Comparison of ENCODE assay signal across 2 cellular contexts in the genomic region with DNA sequence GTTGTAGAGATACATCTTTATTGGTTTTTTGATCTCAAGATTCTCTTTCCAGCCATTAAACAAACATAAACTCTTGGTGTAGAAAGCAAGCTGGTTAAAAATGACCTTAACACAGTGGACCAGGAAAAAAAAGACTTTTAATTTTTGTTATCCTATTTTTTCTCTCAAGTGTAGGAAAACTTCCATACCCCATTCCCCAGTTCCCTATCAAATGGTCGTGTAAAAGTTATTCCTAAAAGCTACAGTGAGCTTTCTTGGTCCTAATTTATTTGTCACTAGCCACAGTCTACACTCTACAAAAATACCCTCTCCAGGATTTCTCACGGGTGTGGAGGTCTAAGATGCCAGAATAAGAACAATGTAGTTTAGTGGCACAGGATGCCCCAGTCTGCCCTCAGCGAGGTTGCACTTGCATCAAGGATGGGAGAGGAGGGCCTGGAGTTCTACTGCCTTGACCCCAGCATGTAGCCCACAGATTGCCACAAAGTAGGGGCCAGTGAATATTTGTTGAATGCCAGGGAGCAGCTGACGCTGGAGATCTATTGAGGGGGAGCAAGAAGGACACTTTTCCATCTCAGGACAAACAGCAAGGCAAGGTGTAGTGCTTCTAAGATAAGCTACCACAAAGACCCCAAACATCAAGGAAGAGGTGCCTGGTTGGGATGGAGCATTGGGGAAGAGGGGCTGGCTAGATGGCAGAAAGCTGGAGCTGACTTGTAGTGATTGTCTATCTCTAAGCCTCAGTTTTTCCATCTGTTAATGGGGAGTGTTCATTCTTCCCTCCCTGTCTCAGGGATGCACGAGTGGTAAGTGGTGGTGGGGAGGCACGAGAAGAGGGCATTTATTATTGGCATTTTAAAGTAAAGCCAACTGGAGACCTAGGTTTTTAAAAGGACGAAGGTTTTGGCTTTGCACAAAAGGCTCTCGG.
TF ChIP-seq lines count a peak whose summit lies in the region.

No MANE protein-coding gene starts in this region.

TF ChIP-seq in endothelial cell of umbilical vein, 7 proteins besides CTCF, POLR2A, EP300 and RAD21:
- TF ChIP-seq MYC (IDR thresholded peaks at IDR 0.05; ENCODE audit: low read depth, low read length) (no peak), MAX (IDR thresholded peaks at IDR 0.05; ENCODE audit: insufficient read depth, insufficient read length) (no peak), EZH2 (IDR thresholded peaks at IDR 0.05; ENCODE audit: borderline replicate concordance, low read depth, low read length, severe bottlenecking) (no peak), FOS (IDR thresholded peaks at IDR 0.05; ENCODE audit: borderline replicate concordance, insufficient read depth, low read length) (no peak), GATA2 (IDR thresholded peaks at IDR 0.05; ENCODE audit: insufficient read depth, insufficient read length, low read depth, low read length) (no peak)

TF ChIP-seq in neural cell, 6 proteins besides CTCF, POLR2A, EP300 and RAD21:
- TF ChIP-seq EZH2 (IDR thresholded peaks at IDR 0.05; ENCODE audit: borderline replicate concordance, insufficient read depth, low read length, poor library complexity, severe bottlenecking) (no peak), TAF1 (IDR thresholded peaks at IDR 0.05; ENCODE audit: low read depth) (no peak), POLR2AphosphoS5 (IDR thresholded peaks at IDR 0.05) (no peak), MXI1 (conservative IDR thresholded peaks at IDR 0.05; ENCODE audit: poor library complexity, severe bottlenecking) (no peak), SMC3 (conservative IDR thresholded peaks at IDR 0.05; ENCODE audit: poor library complexity) (no peak)
- TF ChIP-seq, protein P1, sequence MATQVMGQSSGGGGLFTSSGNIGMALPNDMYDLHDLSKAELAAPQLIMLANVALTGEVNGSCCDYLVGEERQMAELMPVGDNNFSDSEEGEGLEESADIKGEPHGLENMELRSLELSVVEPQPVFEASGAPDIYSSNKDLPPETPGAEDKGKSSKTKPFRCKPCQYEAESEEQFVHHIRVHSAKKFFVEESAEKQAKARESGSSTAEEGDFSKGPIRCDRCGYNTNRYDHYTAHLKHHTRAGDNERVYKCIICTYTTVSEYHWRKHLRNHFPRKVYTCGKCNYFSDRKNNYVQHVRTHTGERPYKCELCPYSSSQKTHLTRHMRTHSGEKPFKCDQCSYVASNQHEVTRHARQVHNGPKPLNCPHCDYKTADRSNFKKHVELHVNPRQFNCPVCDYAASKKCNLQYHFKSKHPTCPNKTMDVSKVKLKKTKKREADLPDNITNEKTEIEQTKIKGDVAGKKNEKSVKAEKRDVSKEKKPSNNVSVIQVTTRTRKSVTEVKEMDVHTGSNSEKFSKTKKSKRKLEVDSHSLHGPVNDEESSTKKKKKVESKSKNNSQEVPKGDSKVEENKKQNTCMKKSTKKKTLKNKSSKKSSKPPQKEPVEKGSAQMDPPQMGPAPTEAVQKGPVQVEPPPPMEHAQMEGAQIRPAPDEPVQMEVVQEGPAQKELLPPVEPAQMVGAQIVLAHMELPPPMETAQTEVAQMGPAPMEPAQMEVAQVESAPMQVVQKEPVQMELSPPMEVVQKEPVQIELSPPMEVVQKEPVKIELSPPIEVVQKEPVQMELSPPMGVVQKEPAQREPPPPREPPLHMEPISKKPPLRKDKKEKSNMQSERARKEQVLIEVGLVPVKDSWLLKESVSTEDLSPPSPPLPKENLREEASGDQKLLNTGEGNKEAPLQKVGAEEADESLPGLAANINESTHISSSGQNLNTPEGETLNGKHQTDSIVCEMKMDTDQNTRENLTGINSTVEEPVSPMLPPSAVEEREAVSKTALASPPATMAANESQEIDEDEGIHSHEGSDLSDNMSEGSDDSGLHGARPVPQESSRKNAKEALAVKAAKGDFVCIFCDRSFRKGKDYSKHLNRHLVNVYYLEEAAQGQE (IDR thresholded peaks at IDR 0.05; ENCODE audit: borderline replicate concordance) = no peak
